17 cellular contexts compared by ENCODE assay signal in genomic region chr13:20940083-20940482, GRCh38. TPM values are rescaled to one million over a fixed set of nuclear protein-coding genes. Genes with fewer than 3 reads are reported as not detected.
DNase-seq lines count a peak whose midpoint lies in the region; ATAC-seq, FAIRE-seq and TF ChIP-seq lines count a peak whose summit lies in the region.
"Had no signal": no experiment of that assay in that cellular context is flagged by ENCODE, and none has a peak within 500 bp of the region (broad histone marks: within the 10 kb centered on the region; RNA-seq: fewer than 3 reads in every experiment).

No MANE protein-coding gene starts in this region.

- peak; percentile 58 for DNase-seq in GM03348 (ENCODE audit: low spot score)
- DNase-seq in bronchial epithelial cell (ENCODE audit: low read depth): peak; percentile 47
- DNase-seq in iris pigment epithelial cell (ENCODE audit: low read depth): peak; percentile 86
- no peak for DNase-seq in NCI-H748 (lab: John Stamatoyannopoulos, UW; ENCODE audit: unreplicated experiment)
- no peak for DNase-seq in SKM-1 (lab: John Stamatoyannopoulos, UW; ENCODE audit: unreplicated experiment)
- no peak for DNase-seq in CD1c-positive myeloid dendritic cell (ENCODE audit: extremely low spot score)
- DNase-seq: activated CD4-positive, alpha-beta T cell treated with anti-CD3 and anti-CD28 coated beads, Interleukin-2, amount 50 U/mL, for 1 hour; activated naive CD4-positive, alpha-beta T cell treated with anti-CD3 and anti-CD28 coated beads, Interleukin-2, amount 50 U/mL, for 16 hours; BE2C; effector memory CD8-positive, alpha-beta T cell; head of caudate nucleus; kidney glomerular epithelial cell; NCI-H187; SIG-M5 had no signal

- FAIRE-seq in bronchial epithelial cell (lab: Jason Lieb, UNC): no peak

- no peaks in the 10 kb centered on the region for H3K79me2 ChIP-seq in ACC112 (ENCODE audit: control insufficient read depth, insufficient read depth, low read length, unreplicated experiment)

- H3K4me3 ChIP-seq in ACC112 (ENCODE audit: low read depth, low read length): no peak overlapping the region
- H3K4me3 ChIP-seq in bronchial epithelial cell (ENCODE audit: low read depth, low read length): no peak overlapping the region
- H3K4me3 ChIP-seq: breast epithelium had no signal

- no peak for ATAC-seq in GM18502 (IDR thresholded peaks at IDR 0.05; ENCODE audit: poor library complexity, unreplicated experiment)
- ATAC-seq: effector memory CD8-positive, alpha-beta T cell had no signal

- H3K27me3 ChIP-seq in ACC112 (ENCODE audit: insufficient read depth, low read length) (no peaks in the 10 kb centered on the region), bronchial epithelial cell (ENCODE audit: control insufficient read depth, insufficient read depth, low read length) (no peaks in the 10 kb centered on the region)
- H3K27me3 ChIP-seq: breast epithelium had no signal

- no peak for TF ChIP-seq CTCF in bronchial epithelial cell (IDR thresholded peaks at IDR 0.05; ENCODE audit: insufficient read depth, low read length, severe bottlenecking)

- H3K36me3 ChIP-seq in ACC112 (ENCODE audit: insufficient read depth, low read length) (no peaks in the 10 kb centered on the region), bronchial epithelial cell (ENCODE audit: control insufficient read depth, insufficient read depth, low read length) (no peaks in the 10 kb centered on the region)
- H3K36me3 ChIP-seq: BE2C, breast epithelium had no signal

- peak overlapping the region; percentile 38; the same call in 1 of the 2 replicates for H3K27ac ChIP-seq in ACC112 (ENCODE audit: low read depth, low read length)
- H3K27ac ChIP-seq: breast epithelium had no signal

- H3K4me1 ChIP-seq in ACC112 (ENCODE audit: control insufficient read depth, insufficient read depth, low read length, unreplicated experiment): peaks cover 15% of the 10 kb centered on the region
- H3K4me1 ChIP-seq: BE2C, breast epithelium had no signal

- peak overlapping the region; percentile 51 for H2AFZ ChIP-seq in ACC112 (ENCODE audit: low read length, unreplicated experiment)

RNA-seq across cellular contexts. Expression of gene XPO4, which starts 37.5 kb away (rescaled TPM):
- 14.7 and 16.8 TPM in 2 replicates for total RNA-seq in bronchial epithelial cell

Comparison
In these comparisons a context has a peak if more than half of its experiments do, and no peak if none do; other contexts are left out.
1. DNase-seq: peak in GM03348 (single experiment), bronchial epithelial cell (single experiment) and iris pigment epithelial cell (single experiment); none in NCI-H748 (single experiment), SKM-1 (single experiment) and CD1c-positive myeloid dendritic cell (single experiment).